35 cellular contexts compared by ENCODE assay signal in the genomic region with DNA sequence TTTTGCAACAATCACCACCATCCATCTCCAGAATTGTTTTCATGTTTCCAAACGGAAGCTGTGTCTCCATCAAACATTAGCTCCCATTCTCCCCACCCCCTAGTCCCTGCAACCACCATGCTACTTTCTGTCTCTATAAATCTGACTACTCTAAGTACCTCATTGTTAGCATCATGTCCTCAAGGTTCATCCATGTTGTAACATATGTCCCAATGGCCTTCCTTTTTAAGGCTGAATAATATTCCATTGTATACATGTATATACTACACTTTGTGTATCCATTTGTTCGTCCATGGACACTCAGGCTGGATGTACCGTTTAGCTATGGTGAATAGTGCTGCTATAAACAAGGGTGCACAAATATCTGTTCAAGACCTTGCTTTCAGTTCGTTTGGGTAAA. TPM values are rescaled to one million over a fixed set of nuclear protein-coding genes. Genes with fewer than 3 reads are reported as not detected.
"Had no signal": no experiment of that assay in that cellular context is flagged by ENCODE, and none has a peak within 500 bp of the region (broad histone marks: within the 10 kb centered on the region; RNA-seq: fewer than 3 reads in every experiment).

No MANE protein-coding gene starts in this region.

- H3K4me3 Mint-ChIP-seq: activated CD4-positive, alpha-beta memory T cell treated with anti-CD3 and anti-CD28 coated beads for 36 hours; activated CD4-positive, alpha-beta T cell treated with anti-CD3 and anti-CD28 coated beads for 36 hours; activated CD4-positive, alpha-beta T cell treated with anti-CD3 and anti-CD28 coated beads, Interleukin-2, amount 10 ng/mL, durations not matched to agents 24 days and 14 days; activated CD8-positive, alpha-beta memory T cell treated with anti-CD3 and anti-CD28 coated beads, Interleukin-2, amount 10 ng/mL, durations not matched to agents 7 days and 5 days; activated CD8-positive, alpha-beta T cell treated with anti-CD3 and anti-CD28 coated beads, Interleukin-2, amount 10 ng/mL, durations not matched to agents 7 days and 5 days; activated naive CD4-positive, alpha-beta T cell treated with anti-CD3 and anti-CD28 coated beads, Interleukin-2, amount 10 ng/mL, durations not matched to agents 7 days and 5 days; activated naive CD8-positive, alpha-beta T cell treated with anti-CD3 and anti-CD28 coated beads, Interleukin-2, amount 10 ng/mL, durations not matched to agents 7 days and 5 days; activated T-helper 1 cell treated with anti-CD3 and anti-CD28 coated beads, Interleukin-12 subunit alpha, Interleukin-12 subunit beta, Interleukin-2, Interleukin-4 antibody, amounts not matched to agents 30 ng/mL and 10 ng/mL and 1 ng/mL, durations not matched to agents 14 hours and 24 hours and 36 hours; brain; T-helper 17 cell; T-helper 2 cell treated with Interferon-gamma antibody and Interleukin-4, amounts not matched to agents 5 μg/mL and 100 μg/mL, for 36 hours had no signal

- DNase-seq: activated CD4-positive, alpha-beta memory T cell treated with anti-CD3 and anti-CD28 coated beads for 36 hours; activated CD4-positive, alpha-beta T cell treated with anti-CD3 and anti-CD28 coated beads for 36 hours; activated CD4-positive, alpha-beta T cell treated with anti-CD3 and anti-CD28 coated beads, Interleukin-2, amount 10 ng/mL, durations not matched to agents 24 days and 14 days; activated CD4-positive, CD25-positive, alpha-beta regulatory T cell; activated CD4-positive, CD25-positive, alpha-beta regulatory T cell treated with anti-CD3 and anti-CD28 coated beads, Interleukin-2, amount 50 U/mL, for 72 hours; activated CD8-positive, alpha-beta memory T cell treated with anti-CD3 and anti-CD28 coated beads, Interleukin-2, amount 10 ng/mL, durations not matched to agents 7 days and 5 days; activated CD8-positive, alpha-beta memory T cell treated with anti-CD3 and anti-CD28 coated beads, Interleukin-2, amount 50 U/mL, for 4 hours; activated CD8-positive, alpha-beta T cell treated with anti-CD3 and anti-CD28 coated beads, Interleukin-2, amount 10 ng/mL, durations not matched to agents 7 days and 5 days; activated effector memory CD4-positive, alpha-beta T cell treated with anti-CD3 and anti-CD28 coated beads, Interleukin-2, amount 50 U/mL, for 16 hours; activated naive CD4-positive, alpha-beta T cell; activated naive CD4-positive, alpha-beta T cell treated with anti-CD3 and anti-CD28 coated beads, Interleukin-2, amount 10 ng/mL, durations not matched to agents 7 days and 5 days; activated naive CD8-positive, alpha-beta T cell treated with anti-CD3 and anti-CD28 coated beads, Interleukin-2, amount 10 ng/mL, durations not matched to agents 7 days and 5 days; activated T-cell treated with anti-CD3 and anti-CD28 coated beads, Interleukin-2, amount 50 U/mL, for 1 hour; activated T-cell treated with anti-CD3 and anti-CD28 coated beads, Interleukin-2, amount 50 U/mL, for 48 hours; central memory CD4-positive, alpha-beta T cell; cerebellar nuclear complex; colonic mucosa; effector CD8-positive, alpha-beta T cell; erythroblast; foreskin keratinocyte; gastrocnemius medialis; glutamatergic neuron; heart left ventricle; T-helper 1 cell; T-helper 17 cell had no signal

- FAIRE-seq: endometrium had no signal

- H3K36me3 Mint-ChIP-seq: activated CD4-positive, alpha-beta memory T cell treated with anti-CD3 and anti-CD28 coated beads for 36 hours; activated CD8-positive, alpha-beta memory T cell treated with anti-CD3 and anti-CD28 coated beads, Interleukin-2, amount 10 ng/mL, durations not matched to agents 7 days and 5 days; activated naive CD4-positive, alpha-beta T cell treated with anti-CD3 and anti-CD28 coated beads, Interleukin-2, amount 10 ng/mL, durations not matched to agents 7 days and 5 days; activated naive CD4-positive, alpha-beta T cell treated with anti-CD3 and anti-CD28 coated beads, Interleukin-2, amount 50 U/mL, for 72 hours; activated naive CD8-positive, alpha-beta T cell treated with anti-CD3 and anti-CD28 coated beads, Interleukin-2, amount 10 ng/mL, durations not matched to agents 7 days and 5 days had no signal

- H3K27me3 Mint-ChIP-seq: brain had no signal

- H3K27me3 ChIP-seq: ascending aorta, breast epithelium, cardiac muscle cell, colonic mucosa, esophagus muscularis mucosa, foreskin keratinocyte, gastrocnemius medialis, heart left ventricle had no signal

- H3K36me3 ChIP-seq: breast epithelium, cardiac muscle cell had no signal

- H3K4me3 ChIP-seq: ascending aorta, breast epithelium, cardiac muscle cell, colonic mucosa, esophagus muscularis mucosa, gastrocnemius medialis, heart left ventricle had no signal

- H3K4me1 ChIP-seq: breast epithelium, colonic mucosa, foreskin keratinocyte had no signal

- H3K27ac Mint-ChIP-seq: activated CD4-positive, alpha-beta memory T cell treated with anti-CD3 and anti-CD28 coated beads for 36 hours; activated CD4-positive, alpha-beta T cell treated with anti-CD3 and anti-CD28 coated beads for 36 hours; activated CD4-positive, alpha-beta T cell treated with anti-CD3 and anti-CD28 coated beads, Interleukin-2, amount 10 ng/mL, durations not matched to agents 24 days and 14 days; activated CD8-positive, alpha-beta memory T cell treated with anti-CD3 and anti-CD28 coated beads, Interleukin-2, amount 10 ng/mL, durations not matched to agents 7 days and 5 days; activated CD8-positive, alpha-beta T cell treated with anti-CD3 and anti-CD28 coated beads, Interleukin-2, amount 10 ng/mL, durations not matched to agents 7 days and 5 days; activated naive CD4-positive, alpha-beta T cell treated with anti-CD3 and anti-CD28 coated beads, Interleukin-2, amount 10 ng/mL, durations not matched to agents 7 days and 5 days; activated naive CD4-positive, alpha-beta T cell treated with anti-CD3 and anti-CD28 coated beads, Interleukin-2, amount 50 U/mL, for 72 hours; activated naive CD8-positive, alpha-beta T cell treated with anti-CD3 and anti-CD28 coated beads, Interleukin-2, amount 10 ng/mL, durations not matched to agents 7 days and 5 days; activated T-helper 1 cell treated with anti-CD3 and anti-CD28 coated beads, Interleukin-12 subunit alpha, Interleukin-12 subunit beta, Interleukin-2, Interleukin-4 antibody, amounts not matched to agents 30 ng/mL and 10 ng/mL and 1 ng/mL, durations not matched to agents 14 hours and 24 hours and 36 hours; activated T-helper 2 cell treated with anti-CD3 and anti-CD28 coated beads, Interferon-gamma antibody, Interleukin-2, Interleukin-4, amounts not matched to agents 10 μg/mL and 5 μg/mL and 100 μg/mL, durations not matched to agents 14 hours and 24 hours and 36 hours; T-helper 17 cell; T-helper 2 cell treated with Interferon-gamma antibody and Interleukin-4, amounts not matched to agents 5 μg/mL and 100 μg/mL, for 36 hours had no signal

- H3K27ac ChIP-seq: ascending aorta, breast epithelium, cardiac muscle cell, colonic mucosa, esophagus muscularis mucosa, foreskin keratinocyte, gastrocnemius medialis, heart left ventricle had no signal

- H3K9me3 Mint-ChIP-seq: activated CD4-positive, alpha-beta memory T cell treated with anti-CD3 and anti-CD28 coated beads for 36 hours; activated CD4-positive, alpha-beta T cell treated with anti-CD3 and anti-CD28 coated beads, Interleukin-2, amount 10 ng/mL, durations not matched to agents 24 days and 14 days; activated naive CD4-positive, alpha-beta T cell treated with anti-CD3 and anti-CD28 coated beads, Interleukin-2, amount 10 ng/mL, durations not matched to agents 7 days and 5 days; activated naive CD4-positive, alpha-beta T cell treated with anti-CD3 and anti-CD28 coated beads, Interleukin-2, amount 50 U/mL, for 72 hours; activated naive CD8-positive, alpha-beta T cell treated with anti-CD3 and anti-CD28 coated beads, Interleukin-2, amount 10 ng/mL, durations not matched to agents 7 days and 5 days; activated T-helper 1 cell treated with anti-CD3 and anti-CD28 coated beads, Interleukin-12 subunit alpha, Interleukin-12 subunit beta, Interleukin-2, Interleukin-4 antibody, amounts not matched to agents 30 ng/mL and 10 ng/mL and 1 ng/mL, durations not matched to agents 14 hours and 24 hours and 36 hours; activated T-helper 2 cell treated with anti-CD3 and anti-CD28 coated beads, Interferon-gamma antibody, Interleukin-2, Interleukin-4, amounts not matched to agents 10 μg/mL and 5 μg/mL and 100 μg/mL, durations not matched to agents 14 hours and 24 hours and 36 hours; brain; T-helper 2 cell treated with Interferon-gamma antibody and Interleukin-4, amounts not matched to agents 5 μg/mL and 100 μg/mL, for 36 hours had no signal

- H3K9me3 ChIP-seq: ascending aorta, breast epithelium, colonic mucosa, esophagus muscularis mucosa, gastrocnemius medialis, heart left ventricle had no signal

- ATAC-seq: activated CD4-positive, alpha-beta T cell treated with anti-CD3 and anti-CD28 coated beads for 36 hours; activated CD8-positive, alpha-beta memory T cell treated with anti-CD3 and anti-CD28 coated beads, Interleukin-2, amount 10 ng/mL, durations not matched to agents 7 days and 5 days; activated CD8-positive, alpha-beta T cell treated with anti-CD3 and anti-CD28 coated beads, Interleukin-2, amount 10 ng/mL, durations not matched to agents 7 days and 5 days; activated naive CD4-positive, alpha-beta T cell treated with anti-CD3 and anti-CD28 coated beads, Interleukin-2, amount 50 U/mL, for 72 hours; foreskin keratinocyte; gastrocnemius medialis; heart left ventricle; T-helper 17 cell had no signal

RNA-seq across cellular contexts. Expression of a gene that starts 29.1 kb away (rescaled TPM):
- total RNA-seq: ascending aorta had no signal
